ENCODE assay signal across 8 cellular contexts in the genomic region with DNA sequence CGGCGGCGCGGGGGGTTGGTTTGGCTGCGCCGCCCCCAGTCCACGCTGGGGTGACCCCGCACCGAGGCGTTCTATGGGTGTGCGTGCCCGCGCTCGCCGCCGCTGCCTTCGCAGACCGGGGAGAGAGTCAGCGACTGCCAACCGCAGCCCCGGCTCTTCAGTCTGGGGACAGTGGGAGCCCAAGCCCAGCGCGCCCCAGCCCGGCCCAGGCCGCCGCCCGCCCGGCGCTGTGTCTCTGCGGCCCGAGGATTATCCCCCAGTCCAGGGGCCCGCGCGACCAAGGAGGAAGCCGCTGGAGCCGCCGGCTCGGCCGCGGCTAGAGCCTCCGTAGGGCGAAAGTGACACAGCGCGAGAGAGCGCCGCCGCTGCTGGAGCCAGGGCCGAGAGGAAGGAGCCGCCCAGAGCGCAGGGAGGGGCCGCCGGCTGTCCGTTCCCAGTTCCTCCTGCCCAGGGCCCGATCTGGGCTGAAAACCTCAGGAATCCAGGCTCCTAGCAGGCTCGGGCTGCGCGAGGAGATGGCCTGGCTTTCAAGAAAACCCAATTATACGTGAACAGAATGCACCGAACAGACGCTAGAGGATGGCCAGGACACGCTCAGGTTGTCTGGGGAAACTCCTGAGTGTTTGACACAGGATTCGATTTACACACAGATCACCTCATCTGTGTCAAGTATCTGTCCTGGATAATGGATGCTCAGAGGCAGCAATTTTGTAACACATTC. TPM values are rescaled to one million over a fixed set of nuclear protein-coding genes. Genes with fewer than 3 reads are reported as not detected.
A peak's percentile ranks its signal among the peaks of the same experiment; 100 is the strongest.
DNase-seq lines count a peak whose midpoint lies in the region; ATAC-seq lines count a peak whose summit lies in the region.

No MANE protein-coding gene starts in this region.

- H3K9me3 ChIP-seq in thymus (ENCODE audit: control insufficient read depth): no peaks in the 10 kb centered on the region

- peak overlapping the region; percentile 69 for H3K27ac ChIP-seq in thymus (ENCODE audit: low read depth)

- DNase-seq in NCI-H524 (lab: John Stamatoyannopoulos, UW) (peak; percentile 33 to 56), NCI-H524 treated with DMSO at 0.1 percent for 48 hours (lab: John Stamatoyannopoulos, UW) (no peak), NCI-H510A (lab: John Stamatoyannopoulos, UW) (peak; percentile 50), fibroblast of gingiva (ENCODE audit: low read depth) (peak; percentile 77), mucosa of gallbladder (ENCODE audit: low spot score) (peak; percentile 72)
- peak; percentile 35 for DNase-seq in activated T-cell treated with anti-CD3 and anti-CD28 coated beads, Interleukin-2, amount 50 U/mL, for 1 hour

- H3K27me3 ChIP-seq in thymus (ENCODE audit: control insufficient read depth, insufficient read depth): peaks cover 36% of the 10 kb centered on the region

- H3K4me3 ChIP-seq in thymus (ENCODE audit: low read length): peak overlapping the region; percentile 75

- 6% methylated on average over 62 of the region's 62 CpGs for WGBS in thymus

- H3K36me3 ChIP-seq in thymus (ENCODE audit: control insufficient read depth, insufficient read depth): no peaks in the 10 kb centered on the region

- H3K4me1 ChIP-seq in thymus (ENCODE audit: control insufficient read depth, insufficient read depth, low read length): peaks cover 6% of the 10 kb centered on the region

- ATAC-seq in HG02759 (IDR thresholded peaks at IDR 0.05; ENCODE audit: unreplicated experiment): peak; percentile 47

RNA-seq across cellular contexts. Expression of gene CTIF, which starts 2.4 kb away (rescaled TPM):
- total RNA-seq in mucosa of gallbladder: 101 TPM
- 11.3 TPM for polyA plus RNA-seq in thymus
